1 cellular context compared by ENCODE assay signal in the genomic region with DNA sequence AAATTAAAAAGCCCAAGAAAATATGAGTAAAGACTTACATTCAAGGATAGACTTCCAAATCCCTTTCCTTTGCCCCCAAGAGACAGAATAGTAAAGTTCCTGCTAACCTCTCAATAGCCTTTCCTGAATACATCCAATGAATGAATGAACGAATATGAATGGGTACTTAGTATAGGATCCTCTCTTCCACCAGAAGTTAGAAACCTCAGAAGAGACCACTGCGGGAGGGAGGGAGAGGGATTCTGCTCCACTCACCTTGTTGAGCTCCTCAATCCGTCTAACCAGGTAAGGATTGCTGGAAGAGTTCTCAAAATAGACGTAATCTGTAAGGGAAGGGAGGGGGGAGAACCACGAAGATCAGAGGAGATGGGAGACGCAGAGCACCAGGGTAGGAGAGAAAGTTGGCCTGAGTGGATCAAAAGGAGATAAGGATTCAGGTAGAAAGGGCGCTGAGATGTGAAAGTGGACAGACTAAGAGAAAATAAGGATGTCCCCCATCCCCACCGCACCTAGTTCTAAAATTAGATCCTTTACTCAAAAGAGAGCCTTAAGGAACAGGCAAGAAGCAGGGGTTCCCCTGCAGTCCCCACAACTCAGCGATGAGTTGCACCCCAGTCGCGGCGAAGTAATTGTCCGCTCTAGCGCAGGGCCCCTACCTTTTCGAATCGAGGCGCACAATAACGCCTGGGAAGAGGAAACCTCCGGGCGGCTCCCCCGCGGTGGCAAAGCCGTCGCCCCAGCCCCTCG.
TF ChIP-seq lines count a peak whose summit lies in the region.

No MANE protein-coding gene starts in this region.

TF ChIP-seq in GM23338, 12 proteins besides CTCF, POLR2A, EP300 and RAD21 (continued from another document):
- TF ChIP-seq, protein P1, sequence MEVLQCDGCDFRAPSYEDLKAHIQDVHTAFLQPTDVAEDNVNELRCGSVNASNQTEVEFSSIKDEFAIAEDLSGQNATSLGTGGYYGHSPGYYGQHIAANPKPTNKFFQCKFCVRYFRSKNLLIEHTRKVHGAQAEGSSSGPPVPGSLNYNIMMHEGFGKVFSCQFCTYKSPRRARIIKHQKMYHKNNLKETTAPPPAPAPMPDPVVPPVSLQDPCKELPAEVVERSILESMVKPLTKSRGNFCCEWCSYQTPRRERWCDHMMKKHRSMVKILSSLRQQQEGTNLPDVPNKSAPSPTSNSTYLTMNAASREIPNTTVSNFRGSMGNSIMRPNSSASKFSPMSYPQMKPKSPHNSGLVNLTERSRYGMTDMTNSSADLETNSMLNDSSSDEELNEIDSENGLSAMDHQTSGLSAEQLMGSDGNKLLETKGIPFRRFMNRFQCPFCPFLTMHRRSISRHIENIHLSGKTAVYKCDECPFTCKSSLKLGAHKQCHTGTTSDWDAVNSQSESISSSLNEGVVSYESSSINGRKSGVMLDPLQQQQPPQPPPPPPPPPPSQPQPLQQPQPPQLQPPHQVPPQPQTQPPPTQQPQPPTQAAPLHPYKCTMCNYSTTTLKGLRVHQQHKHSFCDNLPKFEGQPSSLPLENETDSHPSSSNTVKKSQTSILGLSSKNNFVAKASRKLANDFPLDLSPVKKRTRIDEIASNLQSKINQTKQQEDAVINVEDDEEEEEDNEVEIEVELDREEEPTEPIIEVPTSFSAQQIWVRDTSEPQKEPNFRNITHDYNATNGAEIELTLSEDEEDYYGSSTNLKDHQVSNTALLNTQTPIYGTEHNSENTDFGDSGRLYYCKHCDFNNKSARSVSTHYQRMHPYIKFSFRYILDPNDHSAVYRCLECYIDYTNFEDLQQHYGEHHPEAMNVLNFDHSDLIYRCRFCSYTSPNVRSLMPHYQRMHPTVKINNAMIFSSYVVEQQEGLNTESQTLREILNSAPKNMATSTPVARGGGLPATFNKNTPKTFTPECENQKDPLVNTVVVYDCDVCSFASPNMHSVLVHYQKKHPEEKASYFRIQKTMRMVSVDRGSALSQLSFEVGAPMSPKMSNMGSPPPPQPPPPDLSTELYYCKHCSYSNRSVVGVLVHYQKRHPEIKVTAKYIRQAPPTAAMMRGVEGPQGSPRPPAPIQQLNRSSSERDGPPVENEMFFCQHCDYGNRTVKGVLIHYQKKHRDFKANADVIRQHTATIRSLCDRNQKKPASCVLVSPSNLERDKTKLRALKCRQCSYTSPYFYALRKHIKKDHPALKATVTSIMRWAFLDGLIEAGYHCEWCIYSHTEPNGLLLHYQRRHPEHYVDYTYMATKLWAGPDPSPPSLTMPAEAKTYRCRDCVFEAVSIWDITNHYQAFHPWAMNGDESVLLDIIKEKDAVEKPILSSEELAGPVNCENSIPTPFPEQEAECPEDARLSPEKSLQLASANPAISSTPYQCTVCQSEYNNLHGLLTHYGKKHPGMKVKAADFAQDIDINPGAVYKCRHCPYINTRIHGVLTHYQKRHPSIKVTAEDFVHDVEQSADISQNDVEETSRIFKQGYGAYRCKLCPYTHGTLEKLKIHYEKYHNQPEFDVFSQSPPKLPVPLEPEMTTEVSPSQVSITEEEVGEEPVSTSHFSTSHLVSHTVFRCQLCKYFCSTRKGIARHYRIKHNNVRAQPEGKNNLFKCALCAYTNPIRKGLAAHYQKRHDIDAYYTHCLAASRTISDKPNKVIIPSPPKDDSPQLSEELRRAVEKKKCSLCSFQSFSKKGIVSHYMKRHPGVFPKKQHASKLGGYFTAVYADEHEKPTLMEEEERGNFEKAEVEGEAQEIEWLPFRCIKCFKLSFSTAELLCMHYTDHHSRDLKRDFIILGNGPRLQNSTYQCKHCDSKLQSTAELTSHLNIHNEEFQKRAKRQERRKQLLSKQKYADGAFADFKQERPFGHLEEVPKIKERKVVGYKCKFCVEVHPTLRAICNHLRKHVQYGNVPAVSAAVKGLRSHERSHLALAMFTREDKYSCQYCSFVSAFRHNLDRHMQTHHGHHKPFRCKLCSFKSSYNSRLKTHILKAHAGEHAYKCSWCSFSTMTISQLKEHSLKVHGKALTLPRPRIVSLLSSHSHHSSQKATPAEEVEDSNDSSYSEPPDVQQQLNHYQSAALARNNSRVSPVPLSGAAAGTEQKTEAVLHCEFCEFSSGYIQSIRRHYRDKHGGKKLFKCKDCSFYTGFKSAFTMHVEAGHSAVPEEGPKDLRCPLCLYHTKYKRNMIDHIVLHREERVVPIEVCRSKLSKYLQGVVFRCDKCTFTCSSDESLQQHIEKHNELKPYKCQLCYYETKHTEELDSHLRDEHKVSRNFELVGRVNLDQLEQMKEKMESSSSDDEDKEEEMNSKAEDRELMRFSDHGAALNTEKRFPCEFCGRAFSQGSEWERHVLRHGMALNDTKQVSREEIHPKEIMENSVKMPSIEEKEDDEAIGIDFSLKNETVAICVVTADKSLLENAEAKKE (CRISPR knock-in tag; IDR thresholded peaks at IDR 0.05): no peak
- TF ChIP-seq CREB1 (CRISPR knock-in tag; IDR thresholded peaks at IDR 0.05; ENCODE audit: low read depth): no peak
